16 cellular contexts compared by ENCODE assay signal in genomic region chr17:72732893-72733618, GRCh38.
DNase-seq lines count a peak whose midpoint lies in the region; ATAC-seq and TF ChIP-seq lines count a peak whose summit lies in the region.
"Had no signal": no experiment of that assay in that cellular context is flagged by ENCODE, and none has a peak within 500 bp of the region (broad histone marks: within the 10 kb centered on the region; RNA-seq: fewer than 3 reads in every experiment).

No MANE protein-coding gene starts in this region.

- peaks cover under 1% of the 10 kb centered on the region for H3K4me1 Mint-ChIP-seq in activated T-helper 17 cell treated with anti-CD3 and anti-CD28 coated beads, Interleukin-2, amount 50 U/mL, for 72 hours
- H3K4me1 Mint-ChIP-seq in nephron progenitor cell = peaks cover 21% of the 10 kb centered on the region
- H3K4me1 Mint-ChIP-seq: H9 had no signal

- DNase-seq in left colon (peak in 1 of 2 donors; percentile 24), nephron progenitor cell (no peak), activated gamma-delta T cell (lab: John Stamatoyannopoulos, UW) (no peak)
- DNase-seq in activated CD4-positive, alpha-beta T cell treated with anti-CD3 and anti-CD28 coated beads, Interleukin-2, amount 50 U/mL, for 4 hours = no peak
- DNase-seq: ACHN; Calu3; CD8-positive, alpha-beta T cell; DMS 273 treated with DMSO at 0.1 percent for 48 hours; DMS53; DND-41; EL; H9 had no signal

- H3K36me3 Mint-ChIP-seq in activated T-helper 17 cell treated with anti-CD3 and anti-CD28 coated beads, Interleukin-2, amount 50 U/mL, for 72 hours (ENCODE audit: low read depth) = no peaks in the 10 kb centered on the region
- no peaks in the 10 kb centered on the region for H3K36me3 Mint-ChIP-seq in nephron progenitor cell (ENCODE audit: low read depth)

- ATAC-seq in GM19372 (IDR thresholded peaks at IDR 0.05; ENCODE audit: low read depth, unreplicated experiment) = peak; percentile 19
- no peak for ATAC-seq in activated T-helper 17 cell treated with anti-CD3 and anti-CD28 coated beads, Interleukin-2, amount 50 U/mL, for 72 hours (replicated peaks)
- ATAC-seq in left colon = peak; percentile 43
- no peak for ATAC-seq in GM18519 (IDR thresholded peaks at IDR 0.05; ENCODE audit: low FRiP score, unreplicated experiment)
- ATAC-seq: CD8-positive, alpha-beta T cell had no signal

- no peaks in the 10 kb centered on the region for H3K27me3 Mint-ChIP-seq in activated T-helper 17 cell treated with anti-CD3 and anti-CD28 coated beads, Interleukin-2, amount 50 U/mL, for 72 hours
- peaks cover 4% of the 10 kb centered on the region for H3K27me3 Mint-ChIP-seq in nephron progenitor cell (ENCODE audit: low read depth, poor library complexity)

- no peaks in the 10 kb centered on the region for H3K9me3 Mint-ChIP-seq in activated T-helper 17 cell treated with anti-CD3 and anti-CD28 coated beads, Interleukin-2, amount 50 U/mL, for 72 hours
- no peaks in the 10 kb centered on the region for H3K9me3 Mint-ChIP-seq in nephron progenitor cell
- H3K9me3 Mint-ChIP-seq: CD8-positive, alpha-beta T cell; H9 had no signal

- H3K4me3 Mint-ChIP-seq in activated T-helper 17 cell treated with anti-CD3 and anti-CD28 coated beads, Interleukin-2, amount 50 U/mL, for 72 hours = no peak overlapping the region
- no peak overlapping the region for H3K4me3 Mint-ChIP-seq in nephron progenitor cell
- H3K4me3 Mint-ChIP-seq: CD14-positive monocyte; CD8-positive, alpha-beta T cell; H9 had no signal

- intact Hi-C loops in left colon (cut with DNase I, micrococcal nuclease) = no loop called here

- no peak for TF ChIP-seq CTCF in nephron progenitor cell (IDR thresholded peaks at IDR 0.05)

- H3K27ac Mint-ChIP-seq in activated T-helper 17 cell treated with anti-CD3 and anti-CD28 coated beads, Interleukin-2, amount 50 U/mL, for 72 hours = peak overlapping the region; percentile 55
- H3K27ac Mint-ChIP-seq in nephron progenitor cell = no peak overlapping the region
- H3K27ac Mint-ChIP-seq: CD8-positive, alpha-beta T cell; H9 had no signal

Comparison
In these comparisons a context has a peak if more than half of its experiments do, and no peak if none do; other contexts are left out.
1. ATAC-seq: peak in GM19372 (single experiment) and left colon (single experiment); none in activated T-helper 17 cell treated with anti-CD3 and anti-CD28 coated beads, Interleukin-2, amount 50 U/mL, for 72 hours (single experiment) and GM18519 (single experiment).